Comparison of ENCODE assay signal across 1 cellular context in genomic region chrX:120269379-120270035, GRCh38.
TF ChIP-seq lines count a peak whose summit lies in the region.

No MANE protein-coding gene starts in this region.

TF ChIP-seq in HepG2, 621 proteins besides CTCF, POLR2A, EP300 and RAD21:
- TF ChIP-seq, protein P1, sequence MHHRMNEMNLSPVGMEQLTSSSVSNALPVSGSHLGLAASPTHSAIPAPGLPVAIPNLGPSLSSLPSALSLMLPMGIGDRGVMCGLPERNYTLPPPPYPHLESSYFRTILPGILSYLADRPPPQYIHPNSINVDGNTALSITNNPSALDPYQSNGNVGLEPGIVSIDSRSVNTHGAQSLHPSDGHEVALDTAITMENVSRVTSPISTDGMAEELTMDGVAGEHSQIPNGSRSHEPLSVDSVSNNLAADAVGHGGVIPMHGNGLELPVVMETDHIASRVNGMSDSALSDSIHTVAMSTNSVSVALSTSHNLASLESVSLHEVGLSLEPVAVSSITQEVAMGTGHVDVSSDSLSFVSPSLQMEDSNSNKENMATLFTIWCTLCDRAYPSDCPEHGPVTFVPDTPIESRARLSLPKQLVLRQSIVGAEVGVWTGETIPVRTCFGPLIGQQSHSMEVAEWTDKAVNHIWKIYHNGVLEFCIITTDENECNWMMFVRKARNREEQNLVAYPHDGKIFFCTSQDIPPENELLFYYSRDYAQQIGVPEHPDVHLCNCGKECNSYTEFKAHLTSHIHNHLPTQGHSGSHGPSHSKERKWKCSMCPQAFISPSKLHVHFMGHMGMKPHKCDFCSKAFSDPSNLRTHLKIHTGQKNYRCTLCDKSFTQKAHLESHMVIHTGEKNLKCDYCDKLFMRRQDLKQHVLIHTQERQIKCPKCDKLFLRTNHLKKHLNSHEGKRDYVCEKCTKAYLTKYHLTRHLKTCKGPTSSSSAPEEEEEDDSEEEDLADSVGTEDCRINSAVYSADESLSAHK (CRISPR knock-in tag; IDR thresholded peaks at IDR 0.05; ENCODE audit: borderline replicate concordance): no peak
- no peak for TF ChIP-seq ELF3 (CRISPR knock-in tag; IDR thresholded peaks at IDR 0.05)
- TF ChIP-seq, protein P2, sequence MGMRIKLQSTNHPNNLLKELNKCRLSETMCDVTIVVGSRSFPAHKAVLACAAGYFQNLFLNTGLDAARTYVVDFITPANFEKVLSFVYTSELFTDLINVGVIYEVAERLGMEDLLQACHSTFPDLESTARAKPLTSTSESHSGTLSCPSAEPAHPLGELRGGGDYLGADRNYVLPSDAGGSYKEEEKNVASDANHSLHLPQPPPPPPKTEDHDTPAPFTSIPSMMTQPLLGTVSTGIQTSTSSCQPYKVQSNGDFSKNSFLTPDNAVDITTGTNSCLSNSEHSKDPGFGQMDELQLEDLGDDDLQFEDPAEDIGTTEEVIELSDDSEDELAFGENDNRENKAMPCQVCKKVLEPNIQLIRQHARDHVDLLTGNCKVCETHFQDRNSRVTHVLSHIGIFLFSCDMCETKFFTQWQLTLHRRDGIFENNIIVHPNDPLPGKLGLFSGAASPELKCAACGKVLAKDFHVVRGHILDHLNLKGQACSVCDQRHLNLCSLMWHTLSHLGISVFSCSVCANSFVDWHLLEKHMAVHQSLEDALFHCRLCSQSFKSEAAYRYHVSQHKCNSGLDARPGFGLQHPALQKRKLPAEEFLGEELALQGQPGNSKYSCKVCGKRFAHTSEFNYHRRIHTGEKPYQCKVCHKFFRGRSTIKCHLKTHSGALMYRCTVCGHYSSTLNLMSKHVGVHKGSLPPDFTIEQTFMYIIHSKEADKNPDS (CRISPR knock-in tag; IDR thresholded peaks at IDR 0.05): no peak
